18 cellular contexts compared by ENCODE assay signal in the genomic region with DNA sequence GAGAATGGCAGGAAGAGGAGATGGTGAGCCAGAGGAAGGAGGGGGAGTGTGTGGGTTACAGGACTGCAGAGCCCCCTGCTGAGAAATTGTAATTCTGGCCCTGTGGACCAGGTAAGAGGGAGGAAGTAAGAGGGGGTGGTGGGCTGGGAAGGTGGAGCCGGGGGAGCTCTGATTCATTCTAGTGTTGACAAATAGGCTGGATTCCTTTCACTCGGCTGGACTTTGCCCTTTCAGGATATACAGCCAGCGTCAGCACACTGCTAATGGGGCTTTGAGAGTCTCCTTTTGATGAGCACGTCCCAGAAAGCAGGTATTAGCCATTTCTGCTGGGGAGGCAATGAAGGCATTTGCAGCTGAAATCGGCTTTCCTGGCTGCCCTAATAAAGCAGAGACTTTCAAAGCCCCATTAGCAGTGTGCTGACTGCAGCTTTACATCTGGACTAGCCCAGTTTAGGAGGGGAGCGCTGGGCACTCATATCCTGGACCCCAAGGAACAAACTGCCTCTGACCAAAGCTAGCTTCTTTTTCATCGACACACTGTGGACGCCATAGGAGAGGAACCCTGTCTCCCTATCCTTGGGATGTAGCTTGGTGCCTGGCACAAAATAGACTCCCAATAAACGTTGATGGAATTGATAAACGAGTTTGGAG.
DNase-seq lines count a peak whose midpoint lies in the region; ATAC-seq and TF ChIP-seq lines count a peak whose summit lies in the region.
"Had no signal": no experiment of that assay in that cellular context is flagged by ENCODE, and none has a peak within 500 bp of the region (broad histone marks: within the 10 kb centered on the region; RNA-seq: fewer than 3 reads in every experiment).

No MANE protein-coding gene starts in this region.

- intact Hi-C loops in posterior cingulate gyrus (cut with DNase I) = no loop called here

- no peaks in the 10 kb centered on the region; the same call in 1 of the 2 replicates for H3K27me3 ChIP-seq in HUES48 (ENCODE audit: control insufficient read depth, insufficient read depth, low read length)

- ATAC-seq in HG02973 (IDR thresholded peaks at IDR 0.05; ENCODE audit: unreplicated experiment) = no peak
- ATAC-seq: stimulated activated effector memory CD8-positive, alpha-beta T cell treated with anti-CD3 and anti-CD28 coated beads, Interleukin-12 subunit alpha, Interleukin-12 subunit beta, amount 100 ng/mL, for 72 hours; T-cell had no signal

- TF ChIP-seq CTCF in RWPE1 (conservative IDR thresholded peaks at IDR 0.05; ENCODE audit: low read depth) = no peak

- POLR2A ChIA-PET in RWPE1 (lab: Yijun Ruan, JAX; ENCODE audit: low non-redundant PET) = interaction anchor here (0.5 kb wide), 1 partner anchor 16 kb away, joined by 3 read pairs; no protein-coding TSS in a partner anchor

- no peaks in the 10 kb centered on the region for H3K9me3 ChIP-seq in HUES48 (ENCODE audit: control insufficient read depth, insufficient read depth, low read length)

- H3K4me3 ChIP-seq in HUES48 (ENCODE audit: low read depth, low read length) = peak overlapping the region; percentile 5; the same call in 1 of the 2 replicates

- peaks cover 23% of the 10 kb centered on the region for H3K4me1 ChIP-seq in HUES48 (ENCODE audit: control insufficient read depth, insufficient read depth, low read length)

- H3K9ac ChIP-seq in HUES48 (ENCODE audit: low read depth, low read length) = no peak overlapping the region

- CTCF ChIA-PET in RWPE1 (lab: Yijun Ruan, JAX) = interaction anchor here (0.7 kb wide), 1 partner anchor 1180 kb away, joined by 3 read pairs; no protein-coding TSS in a partner anchor

- peak overlapping the region; percentile 90 for H3K27ac ChIP-seq in HUES48 (ENCODE audit: low read depth, low read length)
- no peak overlapping the region for H3K27ac ChIP-seq in RWPE1

- no peaks in the 10 kb centered on the region for H3K36me3 ChIP-seq in HUES48 (ENCODE audit: control insufficient read depth, insufficient read depth, low read length)

- peak; percentile 90 for DNase-seq in COLO668 (lab: John Stamatoyannopoulos, UW; ENCODE audit: unreplicated experiment)
- DNase-seq in RKO (ENCODE audit: low spot score) = peak; percentile 9
- DNase-seq in left kidney (ENCODE audit: low read depth, low spot score) = peak; percentile 74
- DNase-seq in CD1c-positive myeloid dendritic cell (ENCODE audit: extremely low spot score) = no peak
- DNase-seq in RWPE1 (ENCODE audit: low spot score) = no peak
- DNase-seq in posterior cingulate gyrus = no peak
- DNase-seq: activated CD4-positive, alpha-beta T cell treated with anti-CD3 and anti-CD28 coated beads for 4 hours; activated T-cell treated with anti-CD3 and anti-CD28 coated beads, Interleukin-2, amount 50 U/mL, for 48 hours; amniotic stem cell; EL; GOT3; IMR-90; NCI-H1694 treated with DMSO at 0.1 percent for 48 hours; stimulated activated CD4-positive, alpha-beta T cell treated with anti-CD3 and anti-CD28 coated beads, Interleukin-4, amount 100 ng/mL, for 1 hour; T-cell had no signal

Comparison
In these comparisons a context has a peak if more than half of its experiments do, and no peak if none do; other contexts are left out.
1. DNase-seq: peak in COLO668 (single experiment), RKO (single experiment) and left kidney (single experiment); none in CD1c-positive myeloid dendritic cell (single experiment), RWPE1 (single experiment) and posterior cingulate gyrus (0 of 10).